Comparison of ENCODE assay signal across 24 cellular contexts in the genomic region with DNA sequence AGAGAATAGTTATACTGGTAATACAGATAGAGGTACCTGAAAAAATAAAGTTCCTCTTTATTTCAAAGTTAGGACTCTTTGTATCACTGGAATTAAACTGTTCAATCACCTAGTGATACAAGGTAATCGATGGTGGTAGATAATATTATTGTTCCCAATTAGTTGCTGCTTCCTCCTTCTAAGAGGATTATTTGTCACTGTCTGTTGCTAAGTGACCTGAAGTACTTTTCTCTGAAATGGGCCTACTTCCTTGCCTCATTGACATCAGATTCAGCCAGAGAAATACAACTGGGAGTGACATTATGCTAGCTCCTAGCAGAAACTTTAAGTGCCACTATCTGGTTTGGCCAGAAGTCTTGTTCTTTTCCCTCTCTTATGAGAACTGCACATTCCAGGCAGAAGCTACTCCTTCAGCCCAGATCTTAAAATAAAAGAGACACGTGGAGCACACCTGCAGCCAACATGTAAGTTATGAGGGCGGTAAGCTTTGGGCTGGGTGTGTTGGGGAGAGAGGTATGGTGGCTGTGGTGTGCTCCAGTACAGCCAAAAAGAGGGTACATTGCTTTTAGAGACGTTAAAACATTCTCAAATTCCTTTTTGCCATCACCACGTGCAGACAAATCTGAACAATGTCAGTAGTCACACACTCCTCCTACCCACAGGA.
"Had no signal": no experiment of that assay in that cellular context is flagged by ENCODE, and none has a peak within 500 bp of the region (broad histone marks: within the 10 kb centered on the region; RNA-seq: fewer than 3 reads in every experiment).

No MANE protein-coding gene starts in this region.

- H3K27me3 Mint-ChIP-seq: activated B cell treated with CpG ODN at 0.5 μM for 24 hours; activated CD8-positive, alpha-beta memory T cell treated with anti-CD3 and anti-CD28 coated beads, Interleukin-2, amount 10 ng/mL, durations not matched to agents 7 days and 5 days; activated naive CD4-positive, alpha-beta T cell treated with anti-CD3 and anti-CD28 coated beads, Interleukin-2, amount 50 U/mL, for 24 hours; activated naive CD8-positive, alpha-beta T cell treated with anti-CD3 and anti-CD28 coated beads, Interleukin-2, amount 50 U/mL, for 24 hours; central memory CD8-positive, alpha-beta T cell; dendritic cell treated with granulocyte-macrophage colony-stimulating factor and Interleukin-4, amounts not matched to agents 40 ng/mL and 50 ng/mL, for 4 days; stimulated activated naive CD8-positive, alpha-beta T cell treated with anti-CD3 and anti-CD28 coated beads, Interleukin-15, Interleukin-2, amounts not matched to agents 100 ng/mL and 50 ng/mL, for 24 hours; type B pancreatic cell had no signal

- H3K4me1 Mint-ChIP-seq: activated B cell treated with CpG ODN at 0.5 μM for 24 hours; activated CD8-positive, alpha-beta memory T cell treated with anti-CD3 and anti-CD28 coated beads, Interleukin-2, amount 10 ng/mL, durations not matched to agents 7 days and 5 days had no signal

- H3K27ac Mint-ChIP-seq: activated B cell treated with CpG ODN at 0.5 μM for 24 hours; activated CD8-positive, alpha-beta memory T cell treated with anti-CD3 and anti-CD28 coated beads, Interleukin-2, amount 10 ng/mL, durations not matched to agents 7 days and 5 days; activated CD8-positive, alpha-beta T cell treated with anti-CD3 and anti-CD28 coated beads, Interleukin-2, amount 10 ng/mL, durations not matched to agents 7 days and 5 days; activated naive CD4-positive, alpha-beta T cell treated with anti-CD3 and anti-CD28 coated beads, Interleukin-2, amount 50 U/mL, for 24 hours; activated naive CD8-positive, alpha-beta T cell treated with anti-CD3 and anti-CD28 coated beads, Interleukin-2, amount 50 U/mL, for 24 hours; activated T-helper 2 cell treated with anti-CD3 and anti-CD28 coated beads, Interferon-gamma antibody, Interleukin-2, Interleukin-4, amounts not matched to agents 10 μg/mL and 5 μg/mL and 100 μg/mL, durations not matched to agents 14 hours and 24 hours and 36 hours; dendritic cell treated with granulocyte-macrophage colony-stimulating factor and Interleukin-4, amounts not matched to agents 40 ng/mL and 50 ng/mL, for 4 days; nephron; stimulated activated effector memory CD8-positive, alpha-beta T cell treated with anti-CD3 and anti-CD28 coated beads, Interleukin-12 subunit alpha, Interleukin-12 subunit beta, amount 100 ng/mL, for 72 hours; stimulated activated naive CD8-positive, alpha-beta T cell treated with anti-CD3 and anti-CD28 coated beads, Interleukin-15, Interleukin-2, amounts not matched to agents 100 ng/mL and 50 ng/mL, for 24 hours; type B pancreatic cell had no signal

- H3K9me3 Mint-ChIP-seq: activated B cell treated with CpG ODN at 0.5 μM for 24 hours; central memory CD8-positive, alpha-beta T cell; stimulated activated effector memory CD8-positive, alpha-beta T cell treated with anti-CD3 and anti-CD28 coated beads, Interleukin-12 subunit alpha, Interleukin-12 subunit beta, amount 100 ng/mL, for 72 hours had no signal

- H3K4me3 Mint-ChIP-seq: activated B cell treated with CpG ODN at 0.5 μM for 24 hours; activated CD8-positive, alpha-beta memory T cell treated with anti-CD3 and anti-CD28 coated beads, Interleukin-2, amount 10 ng/mL, durations not matched to agents 7 days and 5 days; activated CD8-positive, alpha-beta T cell treated with anti-CD3 and anti-CD28 coated beads, Interleukin-2, amount 10 ng/mL, durations not matched to agents 7 days and 5 days; activated naive CD4-positive, alpha-beta T cell treated with anti-CD3 and anti-CD28 coated beads, Interleukin-2, amount 50 U/mL, for 24 hours; activated naive CD8-positive, alpha-beta T cell treated with anti-CD3 and anti-CD28 coated beads, Interleukin-2, amount 50 U/mL, for 24 hours; central memory CD8-positive, alpha-beta T cell; dendritic cell treated with granulocyte-macrophage colony-stimulating factor and Interleukin-4, amounts not matched to agents 40 ng/mL and 50 ng/mL, for 4 days; nephron; stimulated activated effector memory CD8-positive, alpha-beta T cell treated with anti-CD3 and anti-CD28 coated beads, Interleukin-12 subunit alpha, Interleukin-12 subunit beta, amount 100 ng/mL, for 72 hours; stimulated activated naive CD8-positive, alpha-beta T cell treated with anti-CD3 and anti-CD28 coated beads, Interleukin-15, Interleukin-2, amounts not matched to agents 100 ng/mL and 50 ng/mL, for 24 hours; type B pancreatic cell had no signal

- DNase-seq: activated B cell treated with CpG ODN at 0.5 μM for 24 hours; activated CD8-positive, alpha-beta memory T cell treated with anti-CD3 and anti-CD28 coated beads, Interleukin-2, amount 10 ng/mL, durations not matched to agents 7 days and 5 days; activated CD8-positive, alpha-beta T cell treated with anti-CD3 and anti-CD28 coated beads, Interleukin-2, amount 10 ng/mL, durations not matched to agents 7 days and 5 days; activated naive CD8-positive, alpha-beta T cell treated with anti-CD3 and anti-CD28 coated beads, Interleukin-2, amount 50 U/mL, for 24 hours; activated T-cell treated with anti-CD3 and anti-CD28 coated beads, Interleukin-2, amount 50 U/mL, for 48 hours; amygdala; esophagus squamous epithelium; foreskin melanocyte; kidney glomerular epithelial cell; lower lobe of right lung; mesenchymal stem cell; mucosa of descending colon; retina; stimulated activated CD4-positive, alpha-beta T cell treated with anti-CD3 and anti-CD28 coated beads, Interleukin-4, amount 100 ng/mL, for 24 hours; T-helper 2 cell; uterus had no signal
